ENCODE assay signal across 21 cellular contexts in the genomic region with DNA sequence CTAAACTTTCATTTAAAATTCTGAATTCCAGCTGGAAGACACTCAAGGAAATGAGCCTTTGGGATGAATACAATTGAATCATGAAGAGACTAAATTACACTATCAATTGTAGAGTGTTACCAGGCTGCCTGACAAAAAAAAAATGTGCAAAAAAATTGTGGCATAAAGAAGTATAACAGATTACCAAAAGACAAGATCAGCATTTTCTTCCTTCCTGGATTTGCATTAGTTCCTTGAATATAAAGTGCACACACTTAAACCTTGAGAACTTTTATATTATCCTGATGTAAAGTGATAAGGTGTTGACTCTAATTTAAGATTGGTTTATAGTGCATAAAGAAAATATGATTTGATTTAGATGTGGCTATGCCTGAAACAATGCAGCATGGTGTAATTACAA.
A peak's percentile ranks its signal among the peaks of the same experiment; 100 is the strongest.
DNase-seq lines count a peak whose midpoint lies in the region; ATAC-seq, FAIRE-seq and TF ChIP-seq lines count a peak whose summit lies in the region.
"Had no signal": no experiment of that assay in that cellular context is flagged by ENCODE, and none has a peak within 500 bp of the region (broad histone marks: within the 10 kb centered on the region; RNA-seq: fewer than 3 reads in every experiment).

No MANE protein-coding gene starts in this region.

- TF ChIP-seq EP300 in A549 (IDR thresholded peaks at IDR 0.05) (no peak), sigmoid colon (IDR thresholded peaks at IDR 0.05) (no peak)

- H3K9ac ChIP-seq in BLaER1 = no peak overlapping the region

- H4K20me1 ChIP-seq in BLaER1 = no peaks in the 10 kb centered on the region

- DNase-seq in A549 (ENCODE audit: low read depth in 1 of 2, low spot score in 1 of 2) = no peak
- DNase-seq in left colon = no peak
- no peak for DNase-seq in sigmoid colon
- no peak for DNase-seq in COLO668 (lab: John Stamatoyannopoulos, UW; ENCODE audit: unreplicated experiment)
- no peak for DNase-seq in NCI-H2196 treated with DMSO at 0.1 percent for 48 hours (lab: John Stamatoyannopoulos, UW; ENCODE audit: unreplicated experiment)
- no peak for DNase-seq in NCI-H1105 treated with DMSO at 0.1 percent for 48 hours (lab: John Stamatoyannopoulos, UW)
- DNase-seq in D341Med (ENCODE audit: low spot score) = no peak
- DNase-seq: AML-193, COR-L47, KG1, NCI-H187, NCI-H2107, NCI-H2227 treated with DMSO at 0.1 percent for 48 hours, NCI-H510A treated with DMSO at 0.1 percent for 48 hours, NCI-H774, Right ventricle myocardium superior had no signal

- ATAC-seq in A549 = no peak
- peak; percentile 82 for ATAC-seq in left colon

- H3K27ac ChIP-seq in A549 (no peak overlapping the region), BLaER1 (no peak overlapping the region), sigmoid colon (peak overlapping the region; percentile 65 to 83 (median 70))
- H3K27ac ChIP-seq: SK-N-MC had no signal

- FAIRE-seq in A549 (lab: Jason Lieb, UNC) = no peak
- FAIRE-seq: G401.6, RCC 7860 had no signal

- H3K27me3 ChIP-seq in BLaER1 = no peaks in the 10 kb centered on the region
- no peaks in the 10 kb centered on the region for H3K27me3 ChIP-seq in sigmoid colon

- TF ChIP-seq RAD21 in A549 (conservative IDR thresholded peaks at IDR 0.05 in 1 of 2, IDR thresholded peaks at IDR 0.05 in 1 of 2) = no peak

- H3K4me2 ChIP-seq in A549 = no peak overlapping the region
- peak overlapping the region; percentile 48; the same call in 1 of the 2 replicates for H3K4me2 ChIP-seq in BLaER1

- H3K4me3 ChIP-seq in A549 (no peak overlapping the region), BLaER1 (no peak overlapping the region), sigmoid colon (no peak overlapping the region)
- H3K4me3 ChIP-seq: HAP-1, SK-N-MC had no signal

- TF ChIP-seq POLR2A in A549 (IDR thresholded peaks at IDR 0.05; ENCODE audit: low read length) (no peak), sigmoid colon (IDR thresholded peaks at IDR 0.05) (no peak)

- H3K36me3 ChIP-seq in BLaER1 (no peaks in the 10 kb centered on the region), sigmoid colon (no peaks in the 10 kb centered on the region)
- H3K36me3 ChIP-seq: HAP-1 had no signal

- no peaks in the 10 kb centered on the region for H3K4me1 ChIP-seq in A549
- H3K4me1 ChIP-seq in BLaER1 = peaks cover 15% of the 10 kb centered on the region
- peaks cover 0 to 33% (median 26%) of the 10 kb centered on the region in 4 donors for H3K4me1 ChIP-seq in sigmoid colon
- H3K4me1 ChIP-seq: HAP-1 had no signal

- TF ChIP-seq CTCF in A549 (IDR thresholded peaks at IDR 0.05) = no peak
- no peak for TF ChIP-seq CTCF in sigmoid colon (IDR thresholded peaks at IDR 0.05)

- POLR2A ChIA-PET in A549 (lab: Yijun Ruan, JAX) = no interaction called here

- CTCF ChIA-PET in A549 (lab: Yijun Ruan, JAX) = no interaction called here

- intact Hi-C loops in left colon (cut with DNase I, micrococcal nuclease) (no loop called here), sigmoid colon (cut with DNase I) (loop anchor here (5.0 kb wide), 2 partner anchors 410 to 465 kb away; a partner anchor contains a TSS)

- H3K9me3 ChIP-seq in A549 = no peaks in the 10 kb centered on the region
- no peaks in the 10 kb centered on the region for H3K9me3 ChIP-seq in BLaER1
- no peaks in the 10 kb centered on the region for H3K9me3 ChIP-seq in sigmoid colon
- H3K9me3 ChIP-seq: HAP-1 had no signal

TF ChIP-seq in A549, 52 proteins besides CTCF, POLR2A, EP300 and RAD21:
- TF ChIP-seq, protein P1, sequence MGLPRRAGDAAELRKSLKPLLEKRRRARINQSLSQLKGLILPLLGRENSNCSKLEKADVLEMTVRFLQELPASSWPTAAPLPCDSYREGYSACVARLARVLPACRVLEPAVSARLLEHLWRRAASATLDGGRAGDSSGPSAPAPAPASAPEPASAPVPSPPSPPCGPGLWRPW (IDR thresholded peaks at IDR 0.05) = no peak
- peak; percentile 73 for TF ChIP-seq MAFK (IDR thresholded peaks at IDR 0.05; ENCODE audit: partially characterized antibody)
- no peak for TF ChIP-seq ZFP36 (IDR thresholded peaks at IDR 0.05; ENCODE audit: borderline replicate concordance, partially characterized antibody)
- no peak for TF ChIP-seq TFCP2L1 (CRISPR knock-in tag; IDR thresholded peaks at IDR 0.05)
- no peak for TF ChIP-seq CEBPB (IDR thresholded peaks at IDR 0.05)
- TF ChIP-seq JUNB (IDR thresholded peaks at IDR 0.05) = no peak

Comparison
In these comparisons a context has a peak if more than half of its experiments do, and no peak if none do; other contexts are left out.
1. H3K27ac ChIP-seq: peak in sigmoid colon (4 of 4); none in A549 (0 of 2) and BLaER1 (single experiment).